Comparison of ENCODE assay signal across 9 cellular contexts in the genomic region with DNA sequence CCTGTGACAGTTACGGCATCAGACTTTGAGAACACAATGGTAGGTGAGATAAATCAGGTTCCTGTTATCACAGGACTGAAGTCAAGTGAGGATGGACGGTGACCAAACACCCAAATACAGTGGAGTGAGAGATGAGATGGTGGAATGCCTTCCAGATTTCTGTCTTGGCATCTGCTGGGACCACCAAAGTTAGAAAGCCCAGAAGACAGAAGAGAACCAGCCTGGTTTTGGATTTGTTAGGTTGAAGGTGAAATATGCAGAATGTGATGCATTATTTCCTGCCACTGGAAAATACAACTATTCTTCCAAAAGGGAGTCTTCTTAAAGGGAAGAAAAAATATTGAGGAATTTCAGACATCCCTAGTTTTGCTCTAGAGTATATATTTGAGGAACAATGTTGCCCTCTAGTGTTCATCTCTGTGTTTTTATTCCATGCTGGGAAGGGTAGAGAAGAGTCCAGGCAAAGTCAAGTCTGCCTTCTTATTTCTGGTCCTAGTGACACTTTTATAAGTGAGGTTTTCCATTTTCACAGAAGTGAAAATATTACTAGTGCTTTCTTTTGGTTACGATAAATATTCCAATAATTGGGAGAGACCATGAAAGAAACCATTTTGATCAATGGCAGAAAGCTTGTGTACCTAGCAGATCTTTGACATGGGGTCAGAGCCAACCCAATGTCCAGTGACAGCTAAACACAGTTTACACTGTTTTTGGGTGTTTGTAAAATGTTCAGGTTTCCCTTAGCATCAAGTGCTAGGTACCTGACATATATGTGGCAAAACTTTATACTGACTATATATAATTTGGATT.
A peak's percentile ranks its signal among the peaks of the same experiment; 100 is the strongest.
DNase-seq lines count a peak whose midpoint lies in the region; ATAC-seq, FAIRE-seq and TF ChIP-seq lines count a peak whose summit lies in the region.
"Had no signal": no experiment of that assay in that cellular context is flagged by ENCODE, and none has a peak within 500 bp of the region (broad histone marks: within the 10 kb centered on the region; RNA-seq: fewer than 3 reads in every experiment).

No MANE protein-coding gene starts in this region.

- intact Hi-C loops in kidney (cut with DNase I), result no loop called here
- intact Hi-C loops in tibial artery (cut with DNase I; ENCODE audit: low total_unique reads), result loop anchor here (5.0 kb wide), 2 partner anchors 142 to 287 kb away; a partner anchor contains a TSS

- DNase-seq in activated CD4-positive, alpha-beta T cell treated with anti-CD3 and anti-CD28 coated beads, Interleukin-2, amount 10 ng/mL, durations not matched to agents 7 days and 5 days, result peak; percentile 10
- DNase-seq in activated CD4-positive, alpha-beta T cell treated with anti-CD3 and anti-CD28 coated beads, Interleukin-2, amount 50 U/mL, for 4 hours, result no peak
- DNase-seq in NCI-H526 treated with DMSO at 0.1 percent for 48 hours (lab: John Stamatoyannopoulos, UW), result peak; percentile 43
- DNase-seq in T47D (ENCODE audit: low read depth in 1 of 2, low spot score in 1 of 2), result peak; percentile 21 to 76
- DNase-seq in kidney, result no peak
- no peak for DNase-seq in tibial artery
- DNase-seq in OCI-M2 (lab: John Stamatoyannopoulos, UW; ENCODE audit: unreplicated experiment), result no peak

- peak; percentile 93 for FAIRE-seq in kidney (lab: Jason Lieb, UNC)

- in situ Hi-C loops in T47D (cut with HindIII; ENCODE audit: low pct_unique_long_range_greater_than_20kb, low sequenced_read_pairs), result no loop called here

- no peaks in the 10 kb centered on the region for H3K27me3 ChIP-seq in tibial artery

- no peak overlapping the region for H3K9ac ChIP-seq in kidney (ENCODE audit: low read length in 2 of 2)

- no peak overlapping the region for H3K4me3 Mint-ChIP-seq in activated CD4-positive, alpha-beta T cell treated with anti-CD3 and anti-CD28 coated beads, Interleukin-2, amount 10 ng/mL, durations not matched to agents 7 days and 5 days
- H3K4me3 Mint-ChIP-seq: central memory CD8-positive, alpha-beta T cell had no signal

- peak; percentile 72 for ATAC-seq in HG03442 (IDR thresholded peaks at IDR 0.05; ENCODE audit: unreplicated experiment)

- H3K27ac Mint-ChIP-seq in activated CD4-positive, alpha-beta T cell treated with anti-CD3 and anti-CD28 coated beads, Interleukin-2, amount 10 ng/mL, durations not matched to agents 7 days and 5 days, result no peak overlapping the region

- peak; percentile 40 for TF ChIP-seq CTCF in kidney (IDR thresholded peaks at IDR 0.05; ENCODE audit: borderline replicate concordance, extremely low read depth, insufficient read depth)
- peak; percentile 63 to 77 for TF ChIP-seq CTCF in tibial artery (IDR thresholded peaks at IDR 0.05)

- CTCF ChIA-PET in activated CD4-positive, alpha-beta T cell treated with anti-CD3 and anti-CD28 coated beads, Interleukin-2, amount 10 ng/mL, durations not matched to agents 7 days and 5 days (lab: Charles Lee), result no interaction called here

- no peaks in the 10 kb centered on the region for H3K9me3 ChIP-seq in kidney (ENCODE audit: control insufficient read depth in 1 of 2, low read length in 2 of 2)
- no peaks in the 10 kb centered on the region for H3K9me3 ChIP-seq in tibial artery

- H3K36me3 ChIP-seq in kidney (ENCODE audit: control insufficient read depth in 1 of 2, insufficient read depth in 2 of 2, low read length in 2 of 2), result no peaks in the 10 kb centered on the region
- H3K36me3 ChIP-seq in tibial artery, result no peaks in the 10 kb centered on the region

- H3K27ac ChIP-seq in kidney (ENCODE audit: low read depth in 2 of 2, low read length in 2 of 2), result no peak overlapping the region
- H3K27ac ChIP-seq in tibial artery, result no peak overlapping the region

- no peaks in the 10 kb centered on the region for H3K4me1 Mint-ChIP-seq in activated CD4-positive, alpha-beta T cell treated with anti-CD3 and anti-CD28 coated beads, Interleukin-2, amount 10 ng/mL, durations not matched to agents 7 days and 5 days
- H3K4me1 Mint-ChIP-seq: central memory CD8-positive, alpha-beta T cell had no signal

- H3K4me3 ChIP-seq in kidney (ENCODE audit: low read length in 2 of 2) (no peak overlapping the region), tibial artery (no peak overlapping the region)

- H3K4me1 ChIP-seq in kidney (ENCODE audit: control insufficient read depth in 1 of 2, insufficient read depth in 1 of 2, low read depth in 1 of 2, low read length in 2 of 2), result peaks cover 0 to 3% of the 10 kb centered on the region in 2 donors
- peaks cover 0 to 37% (median 15%) of the 10 kb centered on the region in 4 donors for H3K4me1 ChIP-seq in tibial artery

- POLR2A ChIA-PET in activated CD4-positive, alpha-beta T cell treated with anti-CD3 and anti-CD28 coated beads, Interleukin-2, amount 10 ng/mL, durations not matched to agents 7 days and 5 days (lab: Charles Lee), result no interaction called here

- H3K36me3 Mint-ChIP-seq in activated CD4-positive, alpha-beta T cell treated with anti-CD3 and anti-CD28 coated beads, Interleukin-2, amount 10 ng/mL, durations not matched to agents 7 days and 5 days (ENCODE audit: low read depth), result no peaks in the 10 kb centered on the region

- peaks cover 7% of the 10 kb centered on the region for H3K9me3 Mint-ChIP-seq in activated CD4-positive, alpha-beta T cell treated with anti-CD3 and anti-CD28 coated beads, Interleukin-2, amount 10 ng/mL, durations not matched to agents 7 days and 5 days
- H3K9me3 Mint-ChIP-seq: central memory CD8-positive, alpha-beta T cell had no signal

- H3K27me3 Mint-ChIP-seq in activated CD4-positive, alpha-beta T cell treated with anti-CD3 and anti-CD28 coated beads, Interleukin-2, amount 10 ng/mL, durations not matched to agents 7 days and 5 days, result peaks cover 3% of the 10 kb centered on the region

Comparison
In these comparisons a context has a peak if more than half of its experiments do, and no peak if none do; other contexts are left out.
1. DNase-seq: peak in activated CD4-positive, alpha-beta T cell treated with anti-CD3 and anti-CD28 coated beads, Interleukin-2, amount 10 ng/mL, durations not matched to agents 7 days and 5 days (single experiment), NCI-H526 treated with DMSO at 0.1 percent for 48 hours (single experiment) and T47D (2 of 2); none in activated CD4-positive, alpha-beta T cell treated with anti-CD3 and anti-CD28 coated beads, Interleukin-2, amount 50 U/mL, for 4 hours (0 of 2), kidney (single experiment), tibial artery (0 of 2) and OCI-M2 (single experiment).